ENCODE assay signal across 3 cellular contexts in genomic region chr6:142374090-142374783, GRCh38.
TF ChIP-seq lines count a peak whose summit lies in the region.

No MANE protein-coding gene starts in this region.

TF ChIP-seq in A549, 52 proteins besides CTCF, POLR2A, EP300 and RAD21:
- TF ChIP-seq ESRRA (IDR thresholded peaks at IDR 0.05; ENCODE audit: borderline replicate concordance, low read length) (no peak), HOXB13 (CRISPR knock-in tag; IDR thresholded peaks at IDR 0.05; ENCODE audit: low read depth) (0 out of 2 replicates have a peak, but pooled peaks have one; percentile 17), EHF (CRISPR knock-in tag; IDR thresholded peaks at IDR 0.05) (peak; percentile 39; the same call in 1 of the 2 replicates)

TF ChIP-seq in HCT116, 20 proteins besides CTCF, POLR2A, EP300 and RAD21:
- TF ChIP-seq CBX3 (IDR thresholded peaks at IDR 0.05; ENCODE audit: low read depth): no peak
- TF ChIP-seq EGR1 (IDR thresholded peaks at IDR 0.05; ENCODE audit: low read depth): no peak
- no peak for TF ChIP-seq ZFX (IDR thresholded peaks at IDR 0.05)
- TF ChIP-seq YY1 (IDR thresholded peaks at IDR 0.05; ENCODE audit: extremely low read depth, insufficient replicate concordance, low read depth, low read length): no peak
- TF ChIP-seq POLR2AphosphoS5 (IDR thresholded peaks at IDR 0.05; ENCODE audit: low read depth, low read length): no peak
- TF ChIP-seq SP1 (IDR thresholded peaks at IDR 0.05; ENCODE audit: low read depth): no peak
- no peak for TF ChIP-seq REST (IDR thresholded peaks at IDR 0.05; ENCODE audit: low read depth)
- no peak for TF ChIP-seq EZH2phosphoT487 (IDR thresholded peaks at IDR 0.05; ENCODE audit: borderline replicate concordance)
- no peak for TF ChIP-seq JUND (IDR thresholded peaks at IDR 0.05)
- TF ChIP-seq ELF1 (IDR thresholded peaks at IDR 0.05; ENCODE audit: borderline replicate concordance, low read depth): no peak
- TF ChIP-seq ATF3 (IDR thresholded peaks at IDR 0.05): no peak
- no peak for TF ChIP-seq MAX (IDR thresholded peaks at IDR 0.05)

TF ChIP-seq in HepG2, 621 proteins besides CTCF, POLR2A, EP300 and RAD21 (continues in another document):
- TF ChIP-seq GPN1 (CRISPR knock-in tag; IDR thresholded peaks at IDR 0.05; ENCODE audit: borderline replicate concordance) (no peak), ZNF709 (CRISPR knock-in tag; IDR thresholded peaks at IDR 0.05) (no peak), ZNF564 (CRISPR knock-in tag; IDR thresholded peaks at IDR 0.05) (no peak), PHF5A (CRISPR knock-in tag; IDR thresholded peaks at IDR 0.05; ENCODE audit: low read depth, unreplicated experiment) (no peak), ZSCAN25 (CRISPR knock-in tag; IDR thresholded peaks at IDR 0.05) (no peak), SNAPC4 (CRISPR knock-in tag; IDR thresholded peaks at IDR 0.05) (0 out of 2 replicates have a peak, but pooled peaks have one; percentile 49), GATA4 (IDR thresholded peaks at IDR 0.05; ENCODE audit: borderline replicate concordance, low read depth) (no peak), SMARCC2 (IDR thresholded peaks at IDR 0.05) (no peak), ETV5 (CRISPR knock-in tag; IDR thresholded peaks at IDR 0.05; ENCODE audit: borderline replicate concordance) (no peak), ZNF280B (CRISPR knock-in tag; IDR thresholded peaks at IDR 0.05; ENCODE audit: borderline replicate concordance) (no peak), ZNF550 (CRISPR knock-in tag; IDR thresholded peaks at IDR 0.05; ENCODE audit: borderline replicate concordance) (no peak), ZMAT3 (CRISPR knock-in tag; conservative IDR thresholded peaks at IDR 0.05) (0 out of 2 replicates have a peak, but pooled peaks have one; percentile 29), BRD4 (CRISPR knock-in tag; IDR thresholded peaks at IDR 0.05) (no peak), ETS1 (CRISPR knock-in tag; IDR thresholded peaks at IDR 0.05) (no peak), ZNF839 (CRISPR knock-in tag; IDR thresholded peaks at IDR 0.05; ENCODE audit: borderline replicate concordance) (no peak), ZNF136 (CRISPR knock-in tag; IDR thresholded peaks at IDR 0.05; ENCODE audit: low read depth) (no peak), MNT (IDR thresholded peaks at IDR 0.05) (no peak), RARG (CRISPR knock-in tag; IDR thresholded peaks at IDR 0.05; ENCODE audit: low read depth) (no peak), ZNF720 (CRISPR knock-in tag; IDR thresholded peaks at IDR 0.05) (no peak), THAP9 (CRISPR knock-in tag; IDR thresholded peaks at IDR 0.05; ENCODE audit: borderline replicate concordance) (no peak), CREM (IDR thresholded peaks at IDR 0.05) (no peak), CREM (CRISPR knock-in tag; IDR thresholded peaks at IDR 0.05) (no peak), TFE3 (CRISPR knock-in tag; IDR thresholded peaks at IDR 0.05) (no peak), TRIM24 (CRISPR knock-in tag; IDR thresholded peaks at IDR 0.05) (no peak), MIER2 (CRISPR knock-in tag; IDR thresholded peaks at IDR 0.05) (0 out of 2 replicates have a peak, but pooled peaks have one; percentile 31), ZNF580 (CRISPR knock-in tag; IDR thresholded peaks at IDR 0.05; ENCODE audit: borderline replicate concordance, low read depth) (no peak), HNF1A (IDR thresholded peaks at IDR 0.05; ENCODE audit: low read depth) (no peak), HNF1A (CRISPR knock-in tag; IDR thresholded peaks at IDR 0.05; ENCODE audit: borderline replicate concordance) (no peak), TFAP4 (IDR thresholded peaks at IDR 0.05; ENCODE audit: borderline replicate concordance, low read depth) (no peak), ZNF180 (CRISPR knock-in tag; IDR thresholded peaks at IDR 0.05; ENCODE audit: borderline replicate concordance, low read depth) (no peak), CREBL2 (CRISPR knock-in tag; IDR thresholded peaks at IDR 0.05; ENCODE audit: borderline replicate concordance) (no peak), CCAR2 (optimal IDR thresholded peaks at IDR 0.05; ENCODE audit: low read depth, low read length) (no peak)
